In genomic region chr10:7026818-7027217, GRCh38 we compare ENCODE assay signal across 28 cellular contexts.
DNase-seq lines count a peak whose midpoint lies in the region; ATAC-seq, FAIRE-seq and TF ChIP-seq lines count a peak whose summit lies in the region.
"Had no signal": no experiment of that assay in that cellular context is flagged by ENCODE, and none has a peak within 500 bp of the region (broad histone marks: within the 10 kb centered on the region; RNA-seq: fewer than 3 reads in every experiment).

No MANE protein-coding gene starts in this region.

- TF ChIP-seq EP300 in K562 (IDR thresholded peaks at IDR 0.05; ENCODE audit: low read length), result no peak

- no peaks in the 10 kb centered on the region; the same call in 2 of the 3 replicates for H3K36me3 ChIP-seq in K562 (ENCODE audit: control insufficient read depth, insufficient read depth, low read length)
- H3K36me3 ChIP-seq: BE2C, BLaER1 had no signal

- intact Hi-C loops in K562 (cut with micrococcal nuclease), result no loop called here

- H3K4me3 Mint-ChIP-seq in immature natural killer cell, result peak overlapping the region in 3 of 5 donors; percentile 28 to 95 (median 40)
- H3K4me3 Mint-ChIP-seq in natural killer cell treated with Interleukin-12 subunit alpha and Interleukin-12 subunit beta and Interleukin-15 and Interleukin-18, amount 100 ng/mL, for 72 hours, result peak overlapping the region; percentile 96
- H3K4me3 Mint-ChIP-seq: CD14-positive monocyte; CD4-positive, alpha-beta memory T cell; CD4-positive, CD25-positive, alpha-beta regulatory T cell; CD8-positive, alpha-beta memory T cell had no signal

- peak overlapping the region; percentile 96 to 100 (median 99) for H3K27ac Mint-ChIP-seq in immature natural killer cell
- H3K27ac Mint-ChIP-seq in natural killer cell treated with Interleukin-12 subunit alpha and Interleukin-12 subunit beta and Interleukin-15 and Interleukin-18, amount 100 ng/mL, for 72 hours, result peak overlapping the region; percentile 97 to 99
- H3K27ac Mint-ChIP-seq: CD4-positive, alpha-beta memory T cell; CD4-positive, CD25-positive, alpha-beta regulatory T cell had no signal

- peak overlapping the region; percentile 98 for H3K27ac ChIP-seq in K562 (ENCODE audit: extremely low read depth, low read depth, low read length)
- H3K27ac ChIP-seq: BLaER1 had no signal

- peaks cover 63 to 88% of the 10 kb centered on the region in 2 donors for H3K4me1 Mint-ChIP-seq in immature natural killer cell
- peaks cover 52 to 77% of the 10 kb centered on the region in 2 donors for H3K4me1 Mint-ChIP-seq in natural killer cell treated with Interleukin-12 subunit alpha and Interleukin-12 subunit beta and Interleukin-15 and Interleukin-18, amount 100 ng/mL, for 72 hours (ENCODE audit: low read depth in 2 of 2)

- no peak overlapping the region for H3K4me3 ChIP-seq in K562
- H3K4me3 ChIP-seq: BLaER1, GM12878 had no signal

- peaks cover 2 to 33% of the 10 kb centered on the region in 2 experiments; a peak in 4 of 5 replicates for H3K4me1 ChIP-seq in K562 (replicated peaks in 1 of 2; ENCODE audit: control insufficient read depth in 2 of 2, insufficient read depth in 2 of 2, low read length in 2 of 2)
- H3K4me1 ChIP-seq: BE2C had no signal

- no peak for ATAC-seq in K562
- ATAC-seq in natural killer cell treated with Interleukin-12 subunit alpha and Interleukin-12 subunit beta and Interleukin-15 and Interleukin-18, amount 100 ng/mL, for 72 hours, result no peak
- no peak for ATAC-seq in GM21515 (IDR thresholded peaks at IDR 0.05; ENCODE audit: unreplicated experiment)
- ATAC-seq: GM12878 had no signal

- POLR2A ChIA-PET in K562 (lab: Yijun Ruan, JAX), result no interaction called here

- no peak for TF ChIP-seq CTCF in K562 (IDR thresholded peaks at IDR 0.05 in 2 of 3, conservative IDR thresholded peaks at IDR 0.05 in 1 of 3; ENCODE audit: insufficient read depth in 2 of 3, low read depth in 1 of 3, low read length in 3 of 3)

- DNase-seq in K562 (ENCODE audit: extremely low read depth in 1 of 4, low spot score in 3 of 4), result peak in 1 of 4 experiments; percentile 17
- DNase-seq in immature natural killer cell, result no peak
- no peak for DNase-seq in natural killer cell treated with Interleukin-12 subunit alpha and Interleukin-12 subunit beta and Interleukin-15 and Interleukin-18, amount 100 ng/mL, for 72 hours (ENCODE audit: low spot score)
- DNase-seq in ecto neural progenitor cell (ENCODE audit: low spot score), result no peak
- DNase-seq in SHP77 treated with DMSO at 0.1 percent for 48 hours (lab: John Stamatoyannopoulos, UW), result no peak
- DNase-seq: 8988T; ACHN; BE2C; C1 segment of cervical spinal cord; CD4-positive, alpha-beta memory T cell; CD4-positive, CD25-positive, alpha-beta regulatory T cell; CD8-positive, alpha-beta memory T cell; COR-L47; DMS 273 treated with DMSO at 0.1 percent for 48 hours; DMS153; DMS53; DMS79; DND-41; EL; GDM1 had no signal

- BruUV-seq in K562 (replicated peaks; lab: Mats Ljungman, UMichigan), result no TSS peak

- no peaks in the 10 kb centered on the region for H3K9me1 ChIP-seq in K562 (ENCODE audit: control insufficient read depth, insufficient read depth, low read length)

- H4K20me1 ChIP-seq in K562 (replicated peaks; ENCODE audit: control insufficient read depth, insufficient read depth, low read length), result no peaks in the 10 kb centered on the region
- H4K20me1 ChIP-seq: BLaER1 had no signal

- H2AFZ ChIP-seq in K562 (ENCODE audit: low read depth, low read length), result peak overlapping the region; percentile 80

- peaks cover 0 to 13% (median 13%) of the 10 kb centered on the region in 3 donors for H3K36me3 Mint-ChIP-seq in immature natural killer cell
- H3K36me3 Mint-ChIP-seq in natural killer cell treated with Interleukin-12 subunit alpha and Interleukin-12 subunit beta and Interleukin-15 and Interleukin-18, amount 100 ng/mL, for 72 hours, result peaks cover 47% of the 10 kb centered on the region
- H3K36me3 Mint-ChIP-seq: CD14-positive monocyte; CD4-positive, CD25-positive, alpha-beta regulatory T cell had no signal

- H3K79me2 ChIP-seq in K562 (ENCODE audit: control insufficient read depth, insufficient read depth, low read length), result no peaks in the 10 kb centered on the region

- H3K9me3 ChIP-seq in K562 (replicated peaks; ENCODE audit: control insufficient read depth, insufficient read depth, low read depth, low read length), result peaks cover 33% of the 10 kb centered on the region
- H3K9me3 ChIP-seq: BE2C had no signal

- WGBS in K562 (ENCODE audit: insufficient coverage, low coverage, missing lambda C conversion rate), result 61% methylated on average over 4 of the region's 4 CpGs

- no peaks in the 10 kb centered on the region for H3K9me3 Mint-ChIP-seq in immature natural killer cell
- peaks cover 7% of the 10 kb centered on the region for H3K9me3 Mint-ChIP-seq in natural killer cell treated with Interleukin-12 subunit alpha and Interleukin-12 subunit beta and Interleukin-15 and Interleukin-18, amount 100 ng/mL, for 72 hours

- TF ChIP-seq RAD21 in K562 (CRISPR knock-in tag; conservative IDR thresholded peaks at IDR 0.05 in 1 of 2, IDR thresholded peaks at IDR 0.05 in 1 of 2), result no peak

- H3K27me3 Mint-ChIP-seq in immature natural killer cell (ENCODE audit: low read depth in 3 of 3), result peaks cover 5 to 7% (median 6%) of the 10 kb centered on the region in 3 donors
- no peaks in the 10 kb centered on the region for H3K27me3 Mint-ChIP-seq in natural killer cell treated with Interleukin-12 subunit alpha and Interleukin-12 subunit beta and Interleukin-15 and Interleukin-18, amount 100 ng/mL, for 72 hours
- H3K27me3 Mint-ChIP-seq: CD4-positive, alpha-beta memory T cell; CD8-positive, alpha-beta memory T cell had no signal

- no peaks in the 10 kb centered on the region for H3K27me3 ChIP-seq in K562 (ENCODE audit: control insufficient read depth in 2 of 2, insufficient read depth in 2 of 2, low read length in 2 of 2)
- H3K27me3 ChIP-seq: BE2C, BLaER1 had no signal

- no peak for FAIRE-seq in K562 (lab: Jason Lieb, UNC)
- FAIRE-seq: A204.1, GM12878, GM12892, GM18507, GM19239 had no signal

- in situ Hi-C loops in K562 (cut with MboI), result no loop called here

- TF ChIP-seq POLR2A in K562 (conservative IDR thresholded peaks at IDR 0.05), result no peak

- CTCF ChIA-PET in K562 (lab: Yijun Ruan, JAX; ENCODE audit: low intra/inter-chr PET ratio), result no interaction called here

- H3K4me2 ChIP-seq in K562 (ENCODE audit: insufficient read depth, low read length), result no peak overlapping the region
- H3K4me2 ChIP-seq: BLaER1 had no signal

- peak overlapping the region in 1 of 2 experiments; percentile 66; a peak in 1 of 4 replicates for H3K9ac ChIP-seq in K562 (ENCODE audit: insufficient read depth in 1 of 2, low read depth in 2 of 2, low read length in 2 of 2)
- H3K9ac ChIP-seq: BLaER1 had no signal

TF ChIP-seq in K562, 482 proteins besides CTCF, POLR2A, EP300 and RAD21:
- TF ChIP-seq ZZZ3 (IDR thresholded peaks at IDR 0.05), result no peak
- no peak for TF ChIP-seq TGIF2 (CRISPR knock-in tag; IDR thresholded peaks at IDR 0.05)
- no peak for TF ChIP-seq U2AF1 (optimal IDR thresholded peaks at IDR 0.05; ENCODE audit: low read depth, low read length)
- no peak for TF ChIP-seq ZNF830 (CRISPR knock-in tag; IDR thresholded peaks at IDR 0.05)
- TF ChIP-seq ZNF436 (CRISPR knock-in tag; IDR thresholded peaks at IDR 0.05), result no peak
- no peak for TF ChIP-seq THAP7 (CRISPR knock-in tag; IDR thresholded peaks at IDR 0.05)
- no peak for TF ChIP-seq TFAM (CRISPR knock-in tag; conservative IDR thresholded peaks at IDR 0.05)
- no peak for TF ChIP-seq KLF16 (IDR thresholded peaks at IDR 0.05)
- peak; percentile 57 for TF ChIP-seq RBM25 (IDR thresholded peaks at IDR 0.05; ENCODE audit: low read depth, low read length, severe bottlenecking)
- peak; percentile 62; the same call in 1 of the 2 replicates for TF ChIP-seq BCOR (IDR thresholded peaks at IDR 0.05)
- TF ChIP-seq TAF7 (tag; IDR thresholded peaks at IDR 0.05), result no peak
- peak; percentile 76 for TF ChIP-seq CHD4 (IDR thresholded peaks at IDR 0.05; ENCODE audit: insufficient read depth, insufficient replicate concordance, low read depth, low read length, poor library complexity, severe bottlenecking)
- no peak for TF ChIP-seq PHF21A (IDR thresholded peaks at IDR 0.05; ENCODE audit: borderline replicate concordance, low read depth)
- no peak for TF ChIP-seq NCOA1 (IDR thresholded peaks at IDR 0.05; ENCODE audit: low read depth)
- TF ChIP-seq EWSR1 (IDR thresholded peaks at IDR 0.05; ENCODE audit: borderline replicate concordance, low read depth, partially characterized antibody), result no peak
- TF ChIP-seq CBX3 (IDR thresholded peaks at IDR 0.05; ENCODE audit: borderline replicate concordance in 1 of 2, low read length in 2 of 2), result no peak
- TF ChIP-seq NR4A1 (CRISPR knock-in tag; IDR thresholded peaks at IDR 0.05), result no peak
- no peak for TF ChIP-seq NR4A1 (tag; IDR thresholded peaks at IDR 0.05)
